In genomic region chr1:25895365-25895990, GRCh38 we compare ENCODE assay signal across 1 cellular context.
TF ChIP-seq lines count a peak whose summit lies in the region.

No MANE protein-coding gene starts in this region.

TF ChIP-seq in HepG2, 621 proteins besides CTCF, POLR2A, EP300 and RAD21 (continued from another document and continues in another):
- no peak for TF ChIP-seq FOXP4 (CRISPR knock-in tag; IDR thresholded peaks at IDR 0.05)
- 0 out of 2 replicates have a peak, but pooled peaks have one; percentile 39 for TF ChIP-seq SP5 (CRISPR knock-in tag; IDR thresholded peaks at IDR 0.05; ENCODE audit: borderline replicate concordance, low read depth)
- TF ChIP-seq DMTF1 (CRISPR knock-in tag; IDR thresholded peaks at IDR 0.05): no peak
- no peak for TF ChIP-seq PAF1 (CRISPR knock-in tag; IDR thresholded peaks at IDR 0.05)
- TF ChIP-seq ZNF451 (CRISPR knock-in tag; IDR thresholded peaks at IDR 0.05): no peak
- TF ChIP-seq ATF2 (CRISPR knock-in tag; IDR thresholded peaks at IDR 0.05): 0 out of 2 replicates have a peak, but pooled peaks have one; percentile 7
- TF ChIP-seq ZNF318 (CRISPR knock-in tag; IDR thresholded peaks at IDR 0.05): no peak
- peak; percentile 56; the same call in 1 of the 2 replicates for TF ChIP-seq ZNF788 (CRISPR knock-in tag; IDR thresholded peaks at IDR 0.05; ENCODE audit: borderline replicate concordance)
- no peak for TF ChIP-seq ZNF180 (CRISPR knock-in tag; IDR thresholded peaks at IDR 0.05; ENCODE audit: borderline replicate concordance, low read depth)
- TF ChIP-seq HHEX (CRISPR knock-in tag; IDR thresholded peaks at IDR 0.05): no peak
- no peak for TF ChIP-seq ZSCAN22 (CRISPR knock-in tag; IDR thresholded peaks at IDR 0.05)
- TF ChIP-seq ZNF414 (CRISPR knock-in tag; IDR thresholded peaks at IDR 0.05): 0 out of 2 replicates have a peak, but pooled peaks have one; percentile 35
- 0 out of 2 replicates have a peak, but pooled peaks have one; percentile 42 for TF ChIP-seq GFI1 (CRISPR knock-in tag; IDR thresholded peaks at IDR 0.05; ENCODE audit: borderline replicate concordance)
- no peak for TF ChIP-seq MTA3 (CRISPR knock-in tag; IDR thresholded peaks at IDR 0.05)
- TF ChIP-seq NONO (IDR thresholded peaks at IDR 0.05): no peak
- TF ChIP-seq NONO (CRISPR knock-in tag; conservative IDR thresholded peaks at IDR 0.05): no peak
- TF ChIP-seq ZNF33A (CRISPR knock-in tag; IDR thresholded peaks at IDR 0.05; ENCODE audit: borderline replicate concordance): no peak
- no peak for TF ChIP-seq PHB2 (IDR thresholded peaks at IDR 0.05; ENCODE audit: partially characterized antibody)
- no peak for TF ChIP-seq ZNF101 (CRISPR knock-in tag; IDR thresholded peaks at IDR 0.05; ENCODE audit: borderline replicate concordance, low read depth)
- TF ChIP-seq RXRA (CRISPR knock-in tag; IDR thresholded peaks at IDR 0.05): peak; percentile 16; the same call in 1 of the 2 replicates
- TF ChIP-seq ZBTB33 (CRISPR knock-in tag; IDR thresholded peaks at IDR 0.05): peak; percentile 24; the same call in 1 of the 2 replicates
- TF ChIP-seq NCOA2 (CRISPR knock-in tag; IDR thresholded peaks at IDR 0.05): no peak
- no peak for TF ChIP-seq ZNF704 (CRISPR knock-in tag; IDR thresholded peaks at IDR 0.05; ENCODE audit: borderline replicate concordance)
- no peak for TF ChIP-seq ZNF512B (CRISPR knock-in tag; IDR thresholded peaks at IDR 0.05; ENCODE audit: borderline replicate concordance)
- no peak for TF ChIP-seq ZFP36L2 (CRISPR knock-in tag; IDR thresholded peaks at IDR 0.05)
- TF ChIP-seq MTF1 (CRISPR knock-in tag; IDR thresholded peaks at IDR 0.05): no peak
- TF ChIP-seq SMAD9 (CRISPR knock-in tag; IDR thresholded peaks at IDR 0.05): no peak
- 0 out of 2 replicates have a peak, but pooled peaks have one; percentile 57 for TF ChIP-seq HOXA5 (CRISPR knock-in tag; IDR thresholded peaks at IDR 0.05)
- peak; percentile 39 for TF ChIP-seq HCFC1 (IDR thresholded peaks at IDR 0.05; ENCODE audit: low read depth, low read length)
- TF ChIP-seq MBD4 (IDR thresholded peaks at IDR 0.05; ENCODE audit: borderline replicate concordance, low read length): no peak
- peak; percentile 73; the same call in 1 of the 2 replicates for TF ChIP-seq REPIN1 (CRISPR knock-in tag; IDR thresholded peaks at IDR 0.05; ENCODE audit: borderline replicate concordance, low read depth)
- TF ChIP-seq MLLT10 (CRISPR knock-in tag; IDR thresholded peaks at IDR 0.05): no peak
- no peak for TF ChIP-seq ZNF567 (CRISPR knock-in tag; IDR thresholded peaks at IDR 0.05; ENCODE audit: borderline replicate concordance)
- no peak for TF ChIP-seq ZNF546 (CRISPR knock-in tag; conservative IDR thresholded peaks at IDR 0.05)
- no peak for TF ChIP-seq ZBTB34 (CRISPR knock-in tag; IDR thresholded peaks at IDR 0.05)
- no peak for TF ChIP-seq NFYB (CRISPR knock-in tag; IDR thresholded peaks at IDR 0.05)
- no peak for TF ChIP-seq RELA (CRISPR knock-in tag; IDR thresholded peaks at IDR 0.05)
- TF ChIP-seq ZNF792 (CRISPR knock-in tag; IDR thresholded peaks at IDR 0.05): no peak
